8 cellular contexts compared by ENCODE assay signal in genomic region chr17:43171761-43172487, GRCh38. TPM values are rescaled to one million over a fixed set of nuclear protein-coding genes. Genes with fewer than 3 reads are reported as not detected.
DNase-seq lines count a peak whose midpoint lies in the region; ATAC-seq and TF ChIP-seq lines count a peak whose summit lies in the region.

No MANE protein-coding gene starts in this region.

- H3K9me3 Mint-ChIP-seq in activated CD8-positive, alpha-beta T cell treated with anti-CD3 and anti-CD28 coated beads for 36 hours = no peaks in the 10 kb centered on the region

- no peaks in the 10 kb centered on the region for H3K27me3 ChIP-seq in A673 (replicated peaks; ENCODE audit: insufficient read depth, low read depth, low read length, poor library complexity)
- no peaks in the 10 kb centered on the region for H3K27me3 ChIP-seq in gastroesophageal sphincter

- H3K9me3 ChIP-seq in A673 (ENCODE audit: low read depth, low read length, poor library complexity, severe bottlenecking) (no peaks in the 10 kb centered on the region), gastroesophageal sphincter (no peaks in the 10 kb centered on the region)

- no peak overlapping the region for H3K27ac Mint-ChIP-seq in activated CD8-positive, alpha-beta T cell treated with anti-CD3 and anti-CD28 coated beads for 36 hours

- DNase-seq in A673 (ENCODE audit: low spot score) = peak; percentile 71
- DNase-seq in ELR (ENCODE audit: low read depth) = peak; percentile 98
- peak; percentile 12 for DNase-seq in NCI-H2029 treated with DMSO at 0.1 percent for 48 hours (lab: John Stamatoyannopoulos, UW)
- DNase-seq in activated CD8-positive, alpha-beta T cell treated with anti-CD3 and anti-CD28 coated beads for 36 hours = peak; percentile 29
- peak; percentile 88 for DNase-seq in pons (ENCODE audit: low spot score)
- DNase-seq in NK-92 treated with Interleukin-12 subunit alpha and Interleukin-12 subunit beta, amount 100 ng/mL, for 24 hours (lab: John Stamatoyannopoulos, UW) = no peak

- TF ChIP-seq POLR2A in gastroesophageal sphincter (IDR thresholded peaks at IDR 0.05) = no peak

- H3K4me1 Mint-ChIP-seq in activated CD8-positive, alpha-beta T cell treated with anti-CD3 and anti-CD28 coated beads for 36 hours (ENCODE audit: low read depth) = peaks cover 40% of the 10 kb centered on the region

- no peak overlapping the region for H3K4me3 Mint-ChIP-seq in activated CD8-positive, alpha-beta T cell treated with anti-CD3 and anti-CD28 coated beads for 36 hours

- no peak for ATAC-seq in activated CD8-positive, alpha-beta T cell treated with anti-CD3 and anti-CD28 coated beads for 36 hours
- ATAC-seq in gastroesophageal sphincter = no peak
- ATAC-seq in GM19395 (IDR thresholded peaks at IDR 0.05; ENCODE audit: unreplicated experiment) = no peak

- WGBS in gastroesophageal sphincter (ENCODE audit: low coverage in 1 of 2), 2 donors = 0 to 12% methylated on average over 5 to 7 of the region's 7 CpGs

- TF ChIP-seq EP300 in gastroesophageal sphincter (IDR thresholded peaks at IDR 0.05) = no peak

- H3K36me3 Mint-ChIP-seq in activated CD8-positive, alpha-beta T cell treated with anti-CD3 and anti-CD28 coated beads for 36 hours (ENCODE audit: low read depth) = peaks cover 16% of the 10 kb centered on the region

- intact Hi-C loops in A673 (cut with micrococcal nuclease; ENCODE audit: unreplicated experiment) = loop anchor here (5.0 kb wide), 1 partner anchor 45 kb away; the partner anchor contains the start of gene BRCA1
- intact Hi-C loops in activated CD8-positive, alpha-beta T cell treated with anti-CD3 and anti-CD28 coated beads for 36 hours (cut with micrococcal nuclease) = loop anchor here (2.0 to 5.0 kb wide), 2 partner anchors 40 to 47 kb away; partner anchors contain the start of genes BRCA1 and TMEM106A

- POLR2A ChIA-PET in A673 (lab: Charles Lee; ENCODE audit: low non-redundant PET) = interaction anchor here (0.6 kb wide), 1 partner anchor 196 kb away, joined by 5 read pairs; no protein-coding TSS in a partner anchor
- POLR2A ChIA-PET in activated CD8-positive, alpha-beta T cell treated with anti-CD3 and anti-CD28 coated beads for 36 hours (lab: Charles Lee) = interaction anchor here (0.6 to 4.4 kb wide), 13 partner anchors 9 to 1307 kb away, joined by 3 to 61 read pairs (median 3); partner anchors contain the start of genes BRCA1, IFI35, RPL27 and TMEM106A

- H3K4me1 ChIP-seq in A673 (ENCODE audit: insufficient read depth, low read length, poor library complexity, severe bottlenecking) = peaks cover 9% of the 10 kb centered on the region
- peaks cover 19 to 69% (median 40%) of the 10 kb centered on the region in 3 donors for H3K4me1 ChIP-seq in gastroesophageal sphincter

- H3K36me3 ChIP-seq in A673 (ENCODE audit: insufficient read depth, low read length, poor library complexity, severe bottlenecking) (no peaks in the 10 kb centered on the region), gastroesophageal sphincter (peaks cover 0 to 20% of the 10 kb centered on the region in 2 donors)

- H3K27me3 Mint-ChIP-seq in activated CD8-positive, alpha-beta T cell treated with anti-CD3 and anti-CD28 coated beads for 36 hours = no peaks in the 10 kb centered on the region

- peak overlapping the region; percentile 62 for H3K4me3 ChIP-seq in A673 (ENCODE audit: low read depth, low read length, poor library complexity, severe bottlenecking)
- peak overlapping the region; percentile 79 to 89 for H3K4me3 ChIP-seq in gastroesophageal sphincter

- H3K27ac ChIP-seq in A673 (ENCODE audit: low read depth, low read length, poor library complexity, severe bottlenecking) (peak overlapping the region; percentile 82), gastroesophageal sphincter (peak overlapping the region; percentile 97 to 100 (median 97))

- CTCF ChIA-PET in A673 (lab: Charles Lee) = interaction anchor here (0.6 to 1.3 kb wide), 2 partner anchors 11 to 40 kb away, joined by 3 to 9 read pairs; partner anchors contain the start of gene TMEM106A
- CTCF ChIA-PET in activated CD8-positive, alpha-beta T cell treated with anti-CD3 and anti-CD28 coated beads for 36 hours (lab: Charles Lee) = interaction anchor here (0.8 to 1.7 kb wide), 6 partner anchors 28 to 167 kb away, joined by 3 to 5 read pairs (median 4); partner anchors contain the start of genes BRCA1 and TMEM106A

- TF ChIP-seq CTCF in A673 (conservative IDR thresholded peaks at IDR 0.05; ENCODE audit: low read depth, low read length) (peak; percentile 39), gastroesophageal sphincter (IDR thresholded peaks at IDR 0.05) (peak in 2 of 4 experiments; percentile 16 to 26)
- no peak for TF ChIP-seq CTCF in activated CD8-positive, alpha-beta T cell treated with anti-CD3 and anti-CD28 coated beads for 36 hours (IDR thresholded peaks at IDR 0.05)

- BruUV-seq in A673 (replicated peaks; lab: Mats Ljungman, UMichigan) = no TSS peak

RNA-seq across cellular contexts. Expression of gene NBR1, which starts 0.9 kb away (rescaled TPM):
- 19.5 and 23.0 TPM in 2 replicates for total RNA-seq in A673 (2021)
- 10 to 100 TPM; 45.6 to 46.5 TPM for total RNA-seq in activated CD8-positive, alpha-beta T cell treated with anti-CD3 and anti-CD28 coated beads for 36 hours
- 100 to 1,000 TPM in 3 of 4 donors, 10 to 100 TPM in 1; 99.2 to 152 (median 126) TPM for total RNA-seq in gastroesophageal sphincter

RNA-seq across cellular contexts. Expression of gene TMEM106A, which starts 39.8 kb away (rescaled TPM):
- total RNA-seq in A673 (2021) (1.8 and 2.1 TPM in 2 replicates), gastroesophageal sphincter (10 to 100 TPM in 1 of 4 donors, 1 to 10 TPM in 3; 3.7 to 13.5 (median 4.4) TPM)
- total RNA-seq in activated CD8-positive, alpha-beta T cell treated with anti-CD3 and anti-CD28 coated beads for 36 hours = 1 to 10 TPM; 9.2 to 9.8 TPM

RNA-seq across cellular contexts. Expression of gene BRCA1, which starts 46.8 kb away (rescaled TPM):
- total RNA-seq in A673 (2021) (24.2 and 32.9 TPM in 2 replicates), gastroesophageal sphincter (1 to 10 TPM; 4.9 to 7.9 (median 6.1) TPM)
- total RNA-seq in activated CD8-positive, alpha-beta T cell treated with anti-CD3 and anti-CD28 coated beads for 36 hours = 10 to 100 TPM; 84.5 to 92.9 TPM

RNA-seq across cellular contexts. Expression of gene CCDC200, which starts 56.5 kb away (rescaled TPM):
- total RNA-seq in A673 (2021) (not detected in 2 replicates), gastroesophageal sphincter (not detected)
- total RNA-seq in activated CD8-positive, alpha-beta T cell treated with anti-CD3 and anti-CD28 coated beads for 36 hours = not detected
